Comparison of ENCODE assay signal across 1 cellular context in the genomic region with DNA sequence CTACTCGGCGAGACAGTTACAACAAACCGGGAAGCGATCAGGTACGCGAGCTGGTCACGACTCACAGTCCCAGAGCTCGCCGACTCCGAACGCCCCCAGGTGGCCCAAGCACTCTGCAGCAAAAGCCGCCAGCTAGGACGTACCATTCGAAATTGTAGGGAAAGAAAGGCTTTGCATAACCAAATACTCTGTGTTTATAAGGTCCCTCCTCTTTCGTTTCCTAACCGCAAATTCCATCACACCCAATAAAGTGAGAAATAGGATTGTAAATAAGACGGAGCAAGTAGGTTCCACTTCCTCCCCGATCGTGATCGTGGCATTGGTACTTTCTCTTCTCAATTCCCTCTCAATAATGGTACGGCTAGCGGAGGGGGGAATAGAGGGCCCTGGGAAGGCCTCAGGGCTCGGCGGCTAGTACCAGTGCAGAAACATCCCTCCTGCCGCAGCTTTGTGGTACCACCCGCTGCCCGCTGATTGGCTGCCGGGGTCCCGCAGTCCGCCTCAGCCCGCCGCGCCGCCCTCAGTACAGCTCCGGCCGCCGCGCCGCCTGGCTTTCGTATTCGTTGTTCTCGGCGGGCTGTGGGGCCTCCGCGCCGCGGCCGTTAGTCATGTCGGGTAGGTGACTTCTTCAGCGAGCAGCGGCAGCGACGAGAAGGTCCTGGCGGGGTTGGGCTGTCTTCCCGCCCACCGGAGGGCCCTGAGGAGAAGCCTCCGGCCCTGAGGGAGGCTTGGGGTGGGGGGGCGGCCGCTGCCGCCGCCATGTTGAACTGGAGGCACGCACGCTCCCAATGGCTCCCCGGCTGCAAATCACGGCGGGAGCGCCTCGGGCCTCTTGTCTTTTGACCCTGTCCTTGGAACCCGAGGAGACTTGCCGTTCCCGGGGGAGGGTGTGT.
TF ChIP-seq lines count a peak whose summit lies in the region.

Gene TAF15 (plus strand): TSS at position 523 of the 893 bp plus-strand sequence. CDS start 86 bp downstream, at position 609.

TF ChIP-seq in HepG2, 621 proteins besides CTCF, POLR2A, EP300 and RAD21 (continued from another document and continues in another):
- TF ChIP-seq ESRRA (CRISPR knock-in tag; IDR thresholded peaks at IDR 0.05; ENCODE audit: low read depth) = no peak
- TF ChIP-seq AGO2 (optimal IDR thresholded peaks at IDR 0.05; ENCODE audit: low read depth, low read length) = peak; percentile 92
- TF ChIP-seq ZBTB49 (CRISPR knock-in tag; IDR thresholded peaks at IDR 0.05; ENCODE audit: borderline replicate concordance) = no peak
- 0 out of 2 replicates have a peak, but pooled peaks have one; percentile 64 for TF ChIP-seq ZBTB44 (CRISPR knock-in tag; IDR thresholded peaks at IDR 0.05)
- TF ChIP-seq ZMYM4 (CRISPR knock-in tag; IDR thresholded peaks at IDR 0.05) = peak; percentile 71
- no peak for TF ChIP-seq MBD4 (IDR thresholded peaks at IDR 0.05; ENCODE audit: borderline replicate concordance, low read length)
- no peak for TF ChIP-seq NPAS2 (CRISPR knock-in tag; IDR thresholded peaks at IDR 0.05; ENCODE audit: borderline replicate concordance)
- TF ChIP-seq, protein P1, sequence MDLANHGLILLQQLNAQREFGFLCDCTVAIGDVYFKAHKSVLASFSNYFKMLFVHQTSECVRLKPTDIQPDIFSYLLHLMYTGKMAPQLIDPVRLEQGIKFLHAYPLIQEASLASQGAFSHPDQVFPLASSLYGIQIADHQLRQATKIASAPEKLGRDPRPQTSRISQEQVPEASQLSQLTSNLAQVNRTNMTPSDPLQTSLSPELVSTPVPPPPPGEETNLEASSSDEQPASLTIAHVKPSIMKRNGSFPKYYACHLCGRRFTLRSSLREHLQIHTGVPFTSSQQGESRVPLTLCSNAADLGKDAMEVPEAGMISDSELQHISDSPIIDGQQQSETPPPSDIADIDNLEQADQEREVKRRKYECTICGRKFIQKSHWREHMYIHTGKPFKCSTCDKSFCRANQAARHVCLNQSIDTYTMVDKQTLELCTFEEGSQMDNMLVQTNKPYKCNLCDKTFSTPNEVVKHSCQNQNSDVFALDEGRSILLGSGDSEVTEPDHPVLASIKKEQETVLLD (CRISPR knock-in tag; IDR thresholded peaks at IDR 0.05; ENCODE audit: low read depth) = peak; percentile 65
- no peak for TF ChIP-seq CCAR2 (optimal IDR thresholded peaks at IDR 0.05; ENCODE audit: low read depth, low read length)
- TF ChIP-seq ZNF782 (CRISPR knock-in tag; IDR thresholded peaks at IDR 0.05; ENCODE audit: borderline replicate concordance) = peak; percentile 83; the same call in 1 of the 2 replicates
- TF ChIP-seq PREB (CRISPR knock-in tag; IDR thresholded peaks at IDR 0.05) = no peak
- TF ChIP-seq, protein P2, sequence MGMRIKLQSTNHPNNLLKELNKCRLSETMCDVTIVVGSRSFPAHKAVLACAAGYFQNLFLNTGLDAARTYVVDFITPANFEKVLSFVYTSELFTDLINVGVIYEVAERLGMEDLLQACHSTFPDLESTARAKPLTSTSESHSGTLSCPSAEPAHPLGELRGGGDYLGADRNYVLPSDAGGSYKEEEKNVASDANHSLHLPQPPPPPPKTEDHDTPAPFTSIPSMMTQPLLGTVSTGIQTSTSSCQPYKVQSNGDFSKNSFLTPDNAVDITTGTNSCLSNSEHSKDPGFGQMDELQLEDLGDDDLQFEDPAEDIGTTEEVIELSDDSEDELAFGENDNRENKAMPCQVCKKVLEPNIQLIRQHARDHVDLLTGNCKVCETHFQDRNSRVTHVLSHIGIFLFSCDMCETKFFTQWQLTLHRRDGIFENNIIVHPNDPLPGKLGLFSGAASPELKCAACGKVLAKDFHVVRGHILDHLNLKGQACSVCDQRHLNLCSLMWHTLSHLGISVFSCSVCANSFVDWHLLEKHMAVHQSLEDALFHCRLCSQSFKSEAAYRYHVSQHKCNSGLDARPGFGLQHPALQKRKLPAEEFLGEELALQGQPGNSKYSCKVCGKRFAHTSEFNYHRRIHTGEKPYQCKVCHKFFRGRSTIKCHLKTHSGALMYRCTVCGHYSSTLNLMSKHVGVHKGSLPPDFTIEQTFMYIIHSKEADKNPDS (CRISPR knock-in tag; IDR thresholded peaks at IDR 0.05) = no peak
- TF ChIP-seq ZNF841 (CRISPR knock-in tag; IDR thresholded peaks at IDR 0.05; ENCODE audit: borderline replicate concordance) = peak; percentile 74; the same call in 1 of the 2 replicates
- TF ChIP-seq PHB2 (IDR thresholded peaks at IDR 0.05; ENCODE audit: partially characterized antibody) = no peak
- peak; percentile 27; the same call in 1 of the 2 replicates for TF ChIP-seq ZNF792 (CRISPR knock-in tag; IDR thresholded peaks at IDR 0.05)
- peak; percentile 19; the same call in 1 of the 2 replicates for TF ChIP-seq HMG20B (CRISPR knock-in tag; conservative IDR thresholded peaks at IDR 0.05)
- no peak; the same call in 1 of the 2 replicates for TF ChIP-seq ZNF556 (CRISPR knock-in tag; IDR thresholded peaks at IDR 0.05; ENCODE audit: borderline replicate concordance)
- peak; percentile 76; the same call in 1 of the 2 replicates for TF ChIP-seq BATF2 (CRISPR knock-in tag; IDR thresholded peaks at IDR 0.05)
- no peak for TF ChIP-seq RBM22 (optimal IDR thresholded peaks at IDR 0.05; ENCODE audit: low read length)
- peak; percentile 79 for TF ChIP-seq PHF21A (CRISPR knock-in tag; IDR thresholded peaks at IDR 0.05)
- TF ChIP-seq, protein P3, sequence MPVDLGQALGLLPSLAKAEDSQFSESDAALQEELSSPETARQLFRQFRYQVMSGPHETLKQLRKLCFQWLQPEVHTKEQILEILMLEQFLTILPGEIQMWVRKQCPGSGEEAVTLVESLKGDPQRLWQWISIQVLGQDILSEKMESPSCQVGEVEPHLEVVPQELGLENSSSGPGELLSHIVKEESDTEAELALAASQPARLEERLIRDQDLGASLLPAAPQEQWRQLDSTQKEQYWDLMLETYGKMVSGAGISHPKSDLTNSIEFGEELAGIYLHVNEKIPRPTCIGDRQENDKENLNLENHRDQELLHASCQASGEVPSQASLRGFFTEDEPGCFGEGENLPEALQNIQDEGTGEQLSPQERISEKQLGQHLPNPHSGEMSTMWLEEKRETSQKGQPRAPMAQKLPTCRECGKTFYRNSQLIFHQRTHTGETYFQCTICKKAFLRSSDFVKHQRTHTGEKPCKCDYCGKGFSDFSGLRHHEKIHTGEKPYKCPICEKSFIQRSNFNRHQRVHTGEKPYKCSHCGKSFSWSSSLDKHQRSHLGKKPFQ (CRISPR knock-in tag; IDR thresholded peaks at IDR 0.05; ENCODE audit: insufficient replicate concordance) = no peak
- no peak for TF ChIP-seq CC2D1A (CRISPR knock-in tag; IDR thresholded peaks at IDR 0.05)
- TF ChIP-seq, protein P4, sequence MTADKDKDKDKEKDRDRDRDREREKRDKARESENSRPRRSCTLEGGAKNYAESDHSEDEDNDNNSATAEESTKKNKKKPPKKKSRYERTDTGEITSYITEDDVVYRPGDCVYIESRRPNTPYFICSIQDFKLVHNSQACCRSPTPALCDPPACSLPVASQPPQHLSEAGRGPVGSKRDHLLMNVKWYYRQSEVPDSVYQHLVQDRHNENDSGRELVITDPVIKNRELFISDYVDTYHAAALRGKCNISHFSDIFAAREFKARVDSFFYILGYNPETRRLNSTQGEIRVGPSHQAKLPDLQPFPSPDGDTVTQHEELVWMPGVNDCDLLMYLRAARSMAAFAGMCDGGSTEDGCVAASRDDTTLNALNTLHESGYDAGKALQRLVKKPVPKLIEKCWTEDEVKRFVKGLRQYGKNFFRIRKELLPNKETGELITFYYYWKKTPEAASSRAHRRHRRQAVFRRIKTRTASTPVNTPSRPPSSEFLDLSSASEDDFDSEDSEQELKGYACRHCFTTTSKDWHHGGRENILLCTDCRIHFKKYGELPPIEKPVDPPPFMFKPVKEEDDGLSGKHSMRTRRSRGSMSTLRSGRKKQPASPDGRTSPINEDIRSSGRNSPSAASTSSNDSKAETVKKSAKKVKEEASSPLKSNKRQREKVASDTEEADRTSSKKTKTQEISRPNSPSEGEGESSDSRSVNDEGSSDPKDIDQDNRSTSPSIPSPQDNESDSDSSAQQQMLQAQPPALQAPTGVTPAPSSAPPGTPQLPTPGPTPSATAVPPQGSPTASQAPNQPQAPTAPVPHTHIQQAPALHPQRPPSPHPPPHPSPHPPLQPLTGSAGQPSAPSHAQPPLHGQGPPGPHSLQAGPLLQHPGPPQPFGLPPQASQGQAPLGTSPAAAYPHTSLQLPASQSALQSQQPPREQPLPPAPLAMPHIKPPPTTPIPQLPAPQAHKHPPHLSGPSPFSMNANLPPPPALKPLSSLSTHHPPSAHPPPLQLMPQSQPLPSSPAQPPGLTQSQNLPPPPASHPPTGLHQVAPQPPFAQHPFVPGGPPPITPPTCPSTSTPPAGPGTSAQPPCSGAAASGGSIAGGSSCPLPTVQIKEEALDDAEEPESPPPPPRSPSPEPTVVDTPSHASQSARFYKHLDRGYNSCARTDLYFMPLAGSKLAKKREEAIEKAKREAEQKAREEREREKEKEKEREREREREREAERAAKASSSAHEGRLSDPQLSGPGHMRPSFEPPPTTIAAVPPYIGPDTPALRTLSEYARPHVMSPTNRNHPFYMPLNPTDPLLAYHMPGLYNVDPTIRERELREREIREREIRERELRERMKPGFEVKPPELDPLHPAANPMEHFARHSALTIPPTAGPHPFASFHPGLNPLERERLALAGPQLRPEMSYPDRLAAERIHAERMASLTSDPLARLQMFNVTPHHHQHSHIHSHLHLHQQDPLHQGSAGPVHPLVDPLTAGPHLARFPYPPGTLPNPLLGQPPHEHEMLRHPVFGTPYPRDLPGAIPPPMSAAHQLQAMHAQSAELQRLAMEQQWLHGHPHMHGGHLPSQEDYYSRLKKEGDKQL (CRISPR knock-in tag; IDR thresholded peaks at IDR 0.05; ENCODE audit: low read depth) = no peak
- TF ChIP-seq TFE3 (CRISPR knock-in tag; IDR thresholded peaks at IDR 0.05) = peak; percentile 61; the same call in 1 of the 2 replicates
